In genomic region chr11:14305649-14306048, GRCh38 we compare ENCODE assay signal across 20 cellular contexts. TPM values are rescaled to one million over a fixed set of nuclear protein-coding genes. Genes with fewer than 3 reads are reported as not detected.
A peak's percentile ranks its signal among the peaks of the same experiment; 100 is the strongest.
DNase-seq lines count a peak whose midpoint lies in the region; ATAC-seq and TF ChIP-seq lines count a peak whose summit lies in the region.
"Had no signal": no experiment of that assay in that cellular context is flagged by ENCODE, and none has a peak within 500 bp of the region (broad histone marks: within the 10 kb centered on the region; RNA-seq: fewer than 3 reads in every experiment).

No MANE protein-coding gene starts in this region.

- H3K79me1 ChIP-seq in H9 (ENCODE audit: insufficient read depth, low read depth, low read length, poor library complexity, severe bottlenecking): peaks cover 15% of the 10 kb centered on the region

- H3K36me3 Mint-ChIP-seq in H9 (ENCODE audit: insufficient read depth in 1 of 3, low read depth in 3 of 3) (no peaks in the 10 kb centered on the region), WTC11 (no peaks in the 10 kb centered on the region), nephron (ENCODE audit: low read depth) (no peaks in the 10 kb centered on the region)
- no peaks in the 10 kb centered on the region for H3K36me3 Mint-ChIP-seq in stimulated activated effector memory CD8-positive, alpha-beta T cell treated with anti-CD3 and anti-CD28 coated beads, Interleukin-12 subunit alpha, Interleukin-12 subunit beta, amount 100 ng/mL, for 72 hours
- H3K36me3 Mint-ChIP-seq: CD4-positive, CD25-positive, alpha-beta regulatory T cell; CD8-positive, alpha-beta T cell had no signal

- no peak overlapping the region for H2AFZ ChIP-seq in H9 (ENCODE audit: low read length)

- H3K4me1 Mint-ChIP-seq in H9: peaks cover 36 to 51% of the 10 kb centered on the region in 2 experiments
- H3K4me1 Mint-ChIP-seq in WTC11: peaks cover 52% of the 10 kb centered on the region
- peaks cover 27% of the 10 kb centered on the region for H3K4me1 Mint-ChIP-seq in nephron
- peaks cover 17% of the 10 kb centered on the region for H3K4me1 Mint-ChIP-seq in stimulated activated effector memory CD8-positive, alpha-beta T cell treated with anti-CD3 and anti-CD28 coated beads, Interleukin-12 subunit alpha, Interleukin-12 subunit beta, amount 100 ng/mL, for 72 hours
- H3K4me1 Mint-ChIP-seq: CD4-positive, CD25-positive, alpha-beta regulatory T cell had no signal

- H4K20me1 ChIP-seq in H9 (ENCODE audit: control insufficient read depth, insufficient read depth, insufficient read length): no peaks in the 10 kb centered on the region

- H3K23ac ChIP-seq in H9 (ENCODE audit: insufficient read length, low read depth, low read length): no peak overlapping the region

- no peak overlapping the region for H2BK20ac ChIP-seq in H9 (ENCODE audit: low read depth, low read length, poor library complexity, severe bottlenecking)

- peaks cover 23% of the 10 kb centered on the region; the same call in 1 of the 2 replicates for H3K4me1 ChIP-seq in H9 (ENCODE audit: insufficient read depth, low read length)
- H3K4me1 ChIP-seq: BLaER1 had no signal

- H3K9me3 Mint-ChIP-seq in H9 (no peaks in the 10 kb centered on the region), WTC11 (no peaks in the 10 kb centered on the region), nephron (no peaks in the 10 kb centered on the region)
- no peaks in the 10 kb centered on the region for H3K9me3 Mint-ChIP-seq in stimulated activated effector memory CD8-positive, alpha-beta T cell treated with anti-CD3 and anti-CD28 coated beads, Interleukin-12 subunit alpha, Interleukin-12 subunit beta, amount 100 ng/mL, for 72 hours
- H3K9me3 Mint-ChIP-seq: CD4-positive, CD25-positive, alpha-beta regulatory T cell; CD8-positive, alpha-beta T cell had no signal

- no peak overlapping the region for H2BK120ac ChIP-seq in H9 (ENCODE audit: low read depth, low read length, poor library complexity, severe bottlenecking)

- ATAC-seq in WTC11 (no peak), GM18909 (IDR thresholded peaks at IDR 0.05; ENCODE audit: poor library complexity, unreplicated experiment) (no peak)
- ATAC-seq in stimulated activated effector memory CD8-positive, alpha-beta T cell treated with anti-CD3 and anti-CD28 coated beads, Interleukin-12 subunit alpha, Interleukin-12 subunit beta, amount 100 ng/mL, for 72 hours: no peak
- ATAC-seq: CD8-positive, alpha-beta T cell; GM12878 had no signal

- no peak overlapping the region for H4K91ac ChIP-seq in H9 (ENCODE audit: insufficient read length, low read depth, low read length)

- no peak overlapping the region for H3K27ac ChIP-seq in H9 (ENCODE audit: insufficient read length, low read depth, low read length)
- H3K27ac ChIP-seq: 22Rv1, BLaER1, C4-2B had no signal

- H3K9me3 ChIP-seq in H9 (ENCODE audit: control insufficient read depth, low read depth, low read length): no peaks in the 10 kb centered on the region
- H3K9me3 ChIP-seq: BLaER1, Caco-2 had no signal

- no peaks in the 10 kb centered on the region for H3K23me2 ChIP-seq in H9 (ENCODE audit: insufficient read length, low read depth, low read length, poor library complexity, severe bottlenecking)

- no peak overlapping the region for H2BK12ac ChIP-seq in H9 (ENCODE audit: insufficient read length, low read depth, low read length)

- WGBS in H9 (ENCODE audit: extremely low coverage, insufficient read length, low lambda C conversion rate): no CpG with 5 or more reads among the region's 7 CpGs

- H3K79me2 ChIP-seq in H9 (ENCODE audit: insufficient read depth, low read length): peaks cover 64% of the 10 kb centered on the region; the same call in 1 of the 2 replicates

- H3K27me3 Mint-ChIP-seq in H9 (ENCODE audit: low read depth) (no peaks in the 10 kb centered on the region), WTC11 (ENCODE audit: low read depth) (no peaks in the 10 kb centered on the region), nephron (ENCODE audit: low read depth) (no peaks in the 10 kb centered on the region)
- H3K27me3 Mint-ChIP-seq: B cell; CD4-positive, CD25-positive, alpha-beta regulatory T cell had no signal

- no peak overlapping the region for H3K18ac ChIP-seq in H9 (ENCODE audit: insufficient read length, low read depth, low read length)

- no peak for TF ChIP-seq CTCF in H9 (conservative IDR thresholded peaks at IDR 0.05)
- no peak for TF ChIP-seq CTCF in WTC11 (IDR thresholded peaks at IDR 0.05)
- no peak for TF ChIP-seq CTCF in nephron (IDR thresholded peaks at IDR 0.05; ENCODE audit: unreplicated experiment in 3 of 3)

- H3K4me3 Mint-ChIP-seq in H9 (no peak overlapping the region), WTC11 (no peak overlapping the region), nephron (no peak overlapping the region)
- H3K4me3 Mint-ChIP-seq in stimulated activated effector memory CD8-positive, alpha-beta T cell treated with anti-CD3 and anti-CD28 coated beads, Interleukin-12 subunit alpha, Interleukin-12 subunit beta, amount 100 ng/mL, for 72 hours: no peak overlapping the region
- H3K4me3 Mint-ChIP-seq: CD4-positive, CD25-positive, alpha-beta regulatory T cell; CD8-positive, alpha-beta T cell had no signal

- H2BK5ac ChIP-seq in H9 (ENCODE audit: insufficient read length, low read length): no peak overlapping the region

- no peak overlapping the region for H3T11ph ChIP-seq in H9 (ENCODE audit: low read length)

- CTCF ChIA-PET in WTC11 (lab: Charles Lee): interaction anchor here (1.0 to 9.9 kb wide), 4 partner anchors 50 to 117 kb away, joined by 4 to 255 read pairs (median 5); no protein-coding TSS in a partner anchor

- H2AK5ac ChIP-seq in H9 (ENCODE audit: insufficient read length, low read length): no peak overlapping the region

- H3K56ac ChIP-seq in H9 (ENCODE audit: insufficient read length, low read depth, low read length): no peak overlapping the region

- no peak overlapping the region for H3K14ac ChIP-seq in H9 (ENCODE audit: insufficient read depth, low read length)

- no peak overlapping the region for H4K8ac ChIP-seq in H9 (replicated peaks; ENCODE audit: insufficient read length, low read depth, low read length)

- no peak for DNase-seq in H9
- DNase-seq in WTC11 (ENCODE audit: low spot score): no peak
- no peak for DNase-seq in stimulated activated effector memory CD8-positive, alpha-beta T cell treated with anti-CD3 and anti-CD28 coated beads, Interleukin-12 subunit alpha, Interleukin-12 subunit beta, amount 100 ng/mL, for 72 hours (ENCODE audit: low spot score in 2 of 2)
- DNase-seq in G401 (ENCODE audit: low spot score): no peak
- no peak for DNase-seq in activated naive CD4-positive, alpha-beta T cell (lab: John Stamatoyannopoulos, UW)
- DNase-seq: Caco-2; CD4-positive, CD25-positive, alpha-beta regulatory T cell; CD8-positive, alpha-beta T cell; DMS153; DND-41; GDM1; GOT3; HCEC 1CT had no signal

- POLR2A ChIA-PET in WTC11 (lab: Charles Lee): no interaction called here

- H4K5ac ChIP-seq in H9 (ENCODE audit: insufficient read length, low read depth, low read length): no peak overlapping the region

- no peak overlapping the region for H3K4me2 ChIP-seq in H9 (ENCODE audit: insufficient read depth, insufficient read length, low read length)
- H3K4me2 ChIP-seq: BLaER1 had no signal

- in situ Hi-C loops in G401 (cut with HindIII; ENCODE audit: low sequenced_read_pairs): no loop called here

- no peaks in the 10 kb centered on the region for H3K27me3 ChIP-seq in H9 (ENCODE audit: insufficient read depth, low read length)
- H3K27me3 ChIP-seq: BLaER1 had no signal

- H2BK15ac ChIP-seq in H9 (ENCODE audit: low read depth, low read length): no peak overlapping the region

- H3K9ac ChIP-seq in H9 (ENCODE audit: extremely low read depth, insufficient read length, low read length): no peak overlapping the region
- H3K9ac ChIP-seq: BLaER1 had no signal

- H3K4ac ChIP-seq in H9 (ENCODE audit: low read depth, low read length): no peak overlapping the region

- H3K27ac Mint-ChIP-seq in H9 (peak overlapping the region in 2 of 3 experiments; percentile 10 to 79; a peak in 3 of 7 replicates), WTC11 (no peak overlapping the region), nephron (peak overlapping the region; percentile 65 to 78 (median 66))
- peak overlapping the region; percentile 41 for H3K27ac Mint-ChIP-seq in stimulated activated effector memory CD8-positive, alpha-beta T cell treated with anti-CD3 and anti-CD28 coated beads, Interleukin-12 subunit alpha, Interleukin-12 subunit beta, amount 100 ng/mL, for 72 hours
- H3K27ac Mint-ChIP-seq: CD4-positive, CD25-positive, alpha-beta regulatory T cell; CD8-positive, alpha-beta T cell had no signal

TF ChIP-seq in WTC11, 78 proteins besides CTCF, POLR2A, EP300 and RAD21:
- no peak for TF ChIP-seq PREB (CRISPR knock-in tag; IDR thresholded peaks at IDR 0.05; ENCODE audit: borderline replicate concordance)
- peak; percentile 90 for TF ChIP-seq ZNF121 (CRISPR knock-in tag; IDR thresholded peaks at IDR 0.05)
- no peak for TF ChIP-seq RORB (CRISPR knock-in tag; IDR thresholded peaks at IDR 0.05)
- no peak for TF ChIP-seq JUN (CRISPR knock-in tag; IDR thresholded peaks at IDR 0.05)

RNA-seq across cellular contexts. Expression of gene RRAS2, which starts 53.3 kb away (rescaled TPM):
- total RNA-seq in H9 (2021) (154 and 158 TPM in 2 replicates), WTC11 (2021) (161 to 164 TPM (median 164 TPM) in 3 replicates)
- 62.8 and 78.0 TPM in 2 replicates for total RNA-seq in G401 (2014; rRNA removed; shearing (Covaris generic))
